In genomic region chr2:96092896-96093295, GRCh38 we compare ENCODE assay signal across 30 cellular contexts. TPM values are rescaled to one million over a fixed set of nuclear protein-coding genes. Genes with fewer than 3 reads are reported as not detected.
DNase-seq lines count a peak whose midpoint lies in the region; ATAC-seq and TF ChIP-seq lines count a peak whose summit lies in the region.
"Had no signal": no experiment of that assay in that cellular context is flagged by ENCODE, and none has a peak within 500 bp of the region (broad histone marks: within the 10 kb centered on the region; RNA-seq: fewer than 3 reads in every experiment).

No MANE protein-coding gene starts in this region.

- H3K27ac ChIP-seq in sigmoid colon (no peak overlapping the region), thyroid gland (no peak overlapping the region), left lung (no peak overlapping the region)
- H3K27ac ChIP-seq: suprapubic skin, uterus, VCaP had no signal

- no peaks in the 10 kb centered on the region for H3K27me3 Mint-ChIP-seq in activated T-cell treated with anti-CD3 and anti-CD28 coated beads, Interleukin-2, amount 50 U/mL, for 24 hours
- peaks cover 10% of the 10 kb centered on the region for H3K27me3 Mint-ChIP-seq in chondrocyte (ENCODE audit: low read depth)

- no peaks in the 10 kb centered on the region for H3K4me1 ChIP-seq in sigmoid colon
- H3K4me1 ChIP-seq in thyroid gland: peaks cover 0 to 10% of the 10 kb centered on the region in 2 donors
- H3K4me1 ChIP-seq in left lung: no peaks in the 10 kb centered on the region
- H3K4me1 ChIP-seq: uterus had no signal

- no peak overlapping the region for H3K27ac Mint-ChIP-seq in activated T-cell treated with anti-CD3 and anti-CD28 coated beads, Interleukin-2, amount 50 U/mL, for 24 hours
- no peak overlapping the region for H3K27ac Mint-ChIP-seq in chondrocyte (ENCODE audit: unreplicated experiment)
- H3K27ac Mint-ChIP-seq: stimulated activated memory B cell treated with anti-CD40 and anti-IgM and Interleukin-4, amounts not matched to agents 10 μg/mL and 1 μg/mL and 100 μg/mL, for 72 hours; T-helper 2 cell treated with Interferon-gamma antibody and Interleukin-4, amounts not matched to agents 5 μg/mL and 100 μg/mL, for 36 hours had no signal

- no peak overlapping the region for H3K4me3 Mint-ChIP-seq in activated T-cell treated with anti-CD3 and anti-CD28 coated beads, Interleukin-2, amount 50 U/mL, for 24 hours
- H3K4me3 Mint-ChIP-seq in chondrocyte (ENCODE audit: unreplicated experiment): no peak overlapping the region
- H3K4me3 Mint-ChIP-seq: activated T-cell treated with anti-CD3 and anti-CD28 coated beads, Interleukin-2, amount 50 U/mL, for 4 hours; stimulated activated memory B cell treated with anti-CD40 and anti-IgM and Interleukin-4, amounts not matched to agents 10 μg/mL and 1 μg/mL and 100 μg/mL, for 72 hours; T-helper 2 cell treated with Interferon-gamma antibody and Interleukin-4, amounts not matched to agents 5 μg/mL and 100 μg/mL, for 36 hours had no signal

- no peaks in the 10 kb centered on the region for H3K9me3 Mint-ChIP-seq in activated T-cell treated with anti-CD3 and anti-CD28 coated beads, Interleukin-2, amount 50 U/mL, for 24 hours
- H3K9me3 Mint-ChIP-seq in chondrocyte (ENCODE audit: low read depth): no peaks in the 10 kb centered on the region
- H3K9me3 Mint-ChIP-seq: activated T-cell treated with anti-CD3 and anti-CD28 coated beads, Interleukin-2, amount 50 U/mL, for 4 hours; stimulated activated memory B cell treated with anti-CD40 and anti-IgM and Interleukin-4, amounts not matched to agents 10 μg/mL and 1 μg/mL and 100 μg/mL, for 72 hours; T-helper 2 cell treated with Interferon-gamma antibody and Interleukin-4, amounts not matched to agents 5 μg/mL and 100 μg/mL, for 36 hours had no signal

- intact Hi-C loops in sigmoid colon (cut with DNase I) (no loop called here), thyroid gland (cut with DNase I) (no loop called here), left lung (cut with DNase I) (no loop called here)

- no peaks in the 10 kb centered on the region for H3K36me3 ChIP-seq in sigmoid colon
- no peaks in the 10 kb centered on the region for H3K36me3 ChIP-seq in thyroid gland
- H3K36me3 ChIP-seq in left lung: no peaks in the 10 kb centered on the region
- H3K36me3 ChIP-seq: suprapubic skin, uterus had no signal

- H3K4me1 Mint-ChIP-seq in activated T-cell treated with anti-CD3 and anti-CD28 coated beads, Interleukin-2, amount 50 U/mL, for 24 hours (ENCODE audit: low read depth): no peaks in the 10 kb centered on the region
- H3K4me1 Mint-ChIP-seq in chondrocyte (ENCODE audit: low read depth): no peaks in the 10 kb centered on the region
- H3K4me1 Mint-ChIP-seq: stimulated activated memory B cell treated with anti-CD40 and anti-IgM and Interleukin-4, amounts not matched to agents 10 μg/mL and 1 μg/mL and 100 μg/mL, for 72 hours had no signal

- H3K36me3 Mint-ChIP-seq in activated T-cell treated with anti-CD3 and anti-CD28 coated beads, Interleukin-2, amount 50 U/mL, for 24 hours (ENCODE audit: low read depth): no peaks in the 10 kb centered on the region
- H3K36me3 Mint-ChIP-seq in chondrocyte (ENCODE audit: low read depth): no peaks in the 10 kb centered on the region
- H3K36me3 Mint-ChIP-seq: stimulated activated memory B cell treated with anti-CD40 and anti-IgM and Interleukin-4, amounts not matched to agents 10 μg/mL and 1 μg/mL and 100 μg/mL, for 72 hours had no signal

- no peaks in the 10 kb centered on the region for H3K27me3 ChIP-seq in sigmoid colon
- no peaks in the 10 kb centered on the region for H3K27me3 ChIP-seq in thyroid gland
- peaks cover 0 to 9% of the 10 kb centered on the region in 2 donors for H3K27me3 ChIP-seq in left lung
- H3K27me3 ChIP-seq: uterus had no signal

- TF ChIP-seq CTCF in chondrocyte (IDR thresholded peaks at IDR 0.05): no peak
- TF ChIP-seq CTCF in sigmoid colon (IDR thresholded peaks at IDR 0.05): no peak
- TF ChIP-seq CTCF in thyroid gland (IDR thresholded peaks at IDR 0.05): no peak
- TF ChIP-seq CTCF in left lung (IDR thresholded peaks at IDR 0.05): no peak

- no peak for TF ChIP-seq EP300 in sigmoid colon (IDR thresholded peaks at IDR 0.05)

- TF ChIP-seq POLR2A in sigmoid colon (IDR thresholded peaks at IDR 0.05) (no peak), thyroid gland (IDR thresholded peaks at IDR 0.05) (no peak)

- ATAC-seq in HG03457 (IDR thresholded peaks at IDR 0.05; ENCODE audit: unreplicated experiment) (no peak), left lung (no peak)
- ATAC-seq: activated T-cell treated with anti-CD3 and anti-CD28 coated beads, Interleukin-2, amount 50 U/mL, for 4 hours; stimulated activated memory B cell treated with anti-CD40 and anti-IgM and Interleukin-4, amounts not matched to agents 10 μg/mL and 1 μg/mL and 100 μg/mL, for 72 hours had no signal

- peak; percentile 13 for DNase-seq in activated T-cell treated with anti-CD3 and anti-CD28 coated beads, Interleukin-2, amount 50 U/mL, for 1 hour
- no peak for DNase-seq in activated T-cell treated with anti-CD3 and anti-CD28 coated beads, Interleukin-2, amount 50 U/mL, for 24 hours
- DNase-seq in D341Med (ENCODE audit: low spot score) (peak; percentile 10), chondrocyte (ENCODE audit: low spot score) (peak; percentile 38), sigmoid colon (peak; percentile 57), thyroid gland (no peak), left lung (no peak)
- DNase-seq: ACHN; activated CD4-positive, alpha-beta T cell treated with anti-CD3 and anti-CD28 coated beads, Interleukin-2, amount 50 U/mL, for 4 hours; activated naive CD4-positive, alpha-beta T cell treated with anti-CD3 and anti-CD28 coated beads, Interleukin-2, amount 50 U/mL, for 16 hours; activated T-cell treated with anti-CD3 and anti-CD28 coated beads, Interleukin-2, amount 50 U/mL, for 4 hours; anterior cingulate cortex; C1 segment of cervical spinal cord; Calu3; Karpas-422; kidney; NCI-H1092 treated with DMSO at 0.1 percent for 48 hours; NCI-H2029 treated with DMSO at 0.1 percent for 48 hours; NCI-H226; occipital lobe; OCI-M1; stimulated activated CD4-positive, alpha-beta T cell treated with anti-CD3 and anti-CD28 coated beads, Interleukin-2, amount 100 ng/mL, for 48 hours had no signal

- H3K4me3 ChIP-seq in sigmoid colon (no peak overlapping the region), thyroid gland (replicated peaks in 1 of 3) (no peak overlapping the region), left lung (no peak overlapping the region)
- H3K4me3 ChIP-seq: smooth muscle cell, suprapubic skin, uterus had no signal

- 84 to 91% methylated on average over 3 of the region's 3 CpGs for WGBS in sigmoid colon, 2 donors
- 84 to 98% methylated on average over 3 of the region's 3 CpGs for WGBS in thyroid gland, 2 donors

- no peaks in the 10 kb centered on the region for H3K9me3 ChIP-seq in sigmoid colon
- no peaks in the 10 kb centered on the region for H3K9me3 ChIP-seq in thyroid gland
- no peaks in the 10 kb centered on the region for H3K9me3 ChIP-seq in left lung
- H3K9me3 ChIP-seq: suprapubic skin, uterus had no signal

RNA-seq across cellular contexts. Expression of gene ADRA2B, which starts 23.5 kb away (rescaled TPM):
- 0.07 TPM in 1 of 3 replicates, not detected in the others for total RNA-seq in chondrocyte
- 1 to 10 TPM in 2 of 4 donors, under 1 TPM in 2; 0.49 to 1.4 (median 0.83) TPM for total RNA-seq in sigmoid colon
- under 1 TPM in 2 of 3 donors, not detected in 1; under 0.01 to 0.54 TPM for polyA plus RNA-seq in sigmoid colon
- 1 to 10 TPM in 2 of 4 donors, under 1 TPM in 2; 0.13 to 2.1 (median 1.0) TPM for total RNA-seq in thyroid gland
- total RNA-seq in left lung: under 1 TPM; 0.20 to 0.34 TPM
- total RNA-seq: Calu3, endothelial cell of umbilical vein, occipital lobe had no signal
- polyA plus RNA-seq: endothelial cell of umbilical vein had no signal

RNA-seq across cellular contexts. Expression of gene ASTL, which starts 45.4 kb away (rescaled TPM):
- total RNA-seq in chondrocyte (not detected in 3 replicates), sigmoid colon (not detected), thyroid gland (not detected), left lung (not detected)
- polyA plus RNA-seq in sigmoid colon: under 1 TPM in 1 of 3 donors, not detected in 2; 0.36 TPM
- total RNA-seq: Calu3, endothelial cell of umbilical vein, kidney, occipital lobe, uterus had no signal
- polyA plus RNA-seq: endothelial cell of umbilical vein, smooth muscle cell had no signal

RNA-seq across cellular contexts. Expression of gene DUSP2, which starts 52.3 kb away (rescaled TPM):
- total RNA-seq in chondrocyte: 0.31 to 1.3 TPM (median 1.1 TPM) in 3 replicates
- 1 to 10 TPM in 3 of 4 donors, not detected in 1; 2.5 to 6.7 (median 3.0) TPM for total RNA-seq in sigmoid colon
- 10 to 100 TPM in 1 of 3 donors, 1 to 10 TPM in 2; 1.2 to 17.4 (median 1.2) TPM for polyA plus RNA-seq in sigmoid colon
- total RNA-seq in thyroid gland: 1 to 10 TPM; 2.2 to 8.4 (median 2.4) TPM
- 1 to 10 TPM; 3.6 to 5.7 TPM for total RNA-seq in left lung

RNA-seq across cellular contexts. Expression of gene GPAT2, which starts 58.2 kb away (rescaled TPM):
- total RNA-seq in chondrocyte (not detected in 3 replicates), sigmoid colon (1 to 10 TPM in 3 of 4 donors, under 1 TPM in 1; 0.33 to 4.9 (median 3.1) TPM), thyroid gland (1 to 10 TPM; 1.2 to 7.5 (median 2.6) TPM), left lung (1 to 10 TPM; 2.8 to 7.3 TPM)
- polyA plus RNA-seq in sigmoid colon: 1 to 10 TPM in 1 of 3 donors, under 1 TPM in 2; 0.23 to 5.1 (median 0.60) TPM
- total RNA-seq: Calu3, smooth muscle cell had no signal

Comparison
In these comparisons a context has a peak if more than half of its experiments do, and no peak if none do; other contexts are left out.
1. DNase-seq: peak in activated T-cell treated with anti-CD3 and anti-CD28 coated beads, Interleukin-2, amount 50 U/mL, for 1 hour (single experiment), D341Med (single experiment), chondrocyte (single experiment) and sigmoid colon (single experiment); none in activated T-cell treated with anti-CD3 and anti-CD28 coated beads, Interleukin-2, amount 50 U/mL, for 24 hours (single experiment), thyroid gland (0 of 2) and left lung (0 of 2).